10 cellular contexts compared by ENCODE assay signal in genomic region chr2:75481041-75481836, GRCh38.
A peak's percentile ranks its signal among the peaks of the same experiment; 100 is the strongest.
DNase-seq lines count a peak whose midpoint lies in the region; ATAC-seq and TF ChIP-seq lines count a peak whose summit lies in the region.
"Had no signal": no experiment of that assay in that cellular context is flagged by ENCODE, and none has a peak within 500 bp of the region (broad histone marks: within the 10 kb centered on the region; RNA-seq: fewer than 3 reads in every experiment).

No MANE protein-coding gene starts in this region.

- H3K27me3 Mint-ChIP-seq in natural killer cell (ENCODE audit: low read depth in 2 of 2) (peaks cover 5 to 6% of the 10 kb centered on the region in 2 donors), T-helper 17 cell (peaks cover 25% of the 10 kb centered on the region)

- DNase-seq in ELR (ENCODE audit: low read depth) (peak; percentile 50), NB4 (ENCODE audit: low read depth) (peak; percentile 9), right lobe of liver (no peak), natural killer cell (no peak), T-helper 17 cell (no peak), middle frontal gyrus (ENCODE audit: extremely low spot score, low spot score) (no peak)
- DNase-seq: gastrocnemius medialis, sigmoid colon had no signal

- no peaks in the 10 kb centered on the region for H3K36me3 ChIP-seq in right lobe of liver
- H3K36me3 ChIP-seq: gastrocnemius medialis, sigmoid colon had no signal

- ATAC-seq in right lobe of liver (peak; percentile 90 to 95 (median 92)), natural killer cell (no peak), GM18519 (IDR thresholded peaks at IDR 0.05; ENCODE audit: low FRiP score, unreplicated experiment) (no peak), T-helper 17 cell (no peak)
- ATAC-seq: gastrocnemius medialis had no signal

- peak; percentile 6 for TF ChIP-seq CTCF in NB4 (IDR thresholded peaks at IDR 0.05; ENCODE audit: low read depth, low read length)
- TF ChIP-seq CTCF in WI38 (IDR thresholded peaks at IDR 0.05; ENCODE audit: low read depth, low read length): peak; percentile 44
- peak; percentile 29 to 49 (median 47) for TF ChIP-seq CTCF in right lobe of liver (IDR thresholded peaks at IDR 0.05)
- TF ChIP-seq CTCF in natural killer cell (IDR thresholded peaks at IDR 0.05): no peak

- no peak overlapping the region for H3K27ac ChIP-seq in right lobe of liver
- H3K27ac ChIP-seq: gastrocnemius medialis, sigmoid colon had no signal

- no peak overlapping the region for H3K4me3 ChIP-seq in NB4 (ENCODE audit: low read depth, low read length)
- no peak overlapping the region for H3K4me3 ChIP-seq in WI38 (ENCODE audit: low read depth, low read length)
- H3K4me3 ChIP-seq in right lobe of liver: no peak overlapping the region
- H3K4me3 ChIP-seq: gastrocnemius medialis, sigmoid colon had no signal

- no peaks in the 10 kb centered on the region for H3K27me3 ChIP-seq in right lobe of liver
- H3K27me3 ChIP-seq: gastrocnemius medialis, sigmoid colon had no signal

- H3K4me1 Mint-ChIP-seq in natural killer cell: no peaks in the 10 kb centered on the region
- no peaks in the 10 kb centered on the region for H3K4me1 Mint-ChIP-seq in T-helper 17 cell

- TF ChIP-seq POLR2A in NB4 (IDR thresholded peaks at IDR 0.05; ENCODE audit: extremely low read depth, insufficient read length): no peak
- no peak for TF ChIP-seq POLR2A in right lobe of liver (IDR thresholded peaks at IDR 0.05)

- H3K9me3 ChIP-seq in right lobe of liver (no peaks in the 10 kb centered on the region), T-helper 17 cell (ENCODE audit: control insufficient read depth, low read length, poor library complexity, severe bottlenecking) (no peaks in the 10 kb centered on the region)
- H3K9me3 ChIP-seq: gastrocnemius medialis, sigmoid colon had no signal

- peaks cover 0 to 10% (median 0%) of the 10 kb centered on the region in 4 donors for H3K4me1 ChIP-seq in right lobe of liver
- H3K4me1 ChIP-seq: gastrocnemius medialis, sigmoid colon had no signal

- intact Hi-C loops in right lobe of liver (cut with DNase I): no loop called here
- intact Hi-C loops in natural killer cell (cut with micrococcal nuclease): no loop called here

- H3K27ac Mint-ChIP-seq in natural killer cell (no peak overlapping the region), T-helper 17 cell (no peak overlapping the region)

- H3K4me3 Mint-ChIP-seq in natural killer cell: no peak overlapping the region
- H3K4me3 Mint-ChIP-seq in T-helper 17 cell: no peak overlapping the region

- WGBS in right lobe of liver (ENCODE audit: insufficient coverage, low coverage, low lambda C conversion rate, missing lambda C conversion rate): 15% methylated on average over 6 of the region's 6 CpGs

- H3K9me3 Mint-ChIP-seq in natural killer cell: peaks cover 0 to 2% of the 10 kb centered on the region in 2 donors

- H3K36me3 Mint-ChIP-seq in natural killer cell (no peaks in the 10 kb centered on the region), T-helper 17 cell (ENCODE audit: low read depth) (peaks cover 2% of the 10 kb centered on the region)

Comparison
In these comparisons a context has a peak if more than half of its experiments do, and no peak if none do; other contexts are left out.
1. DNase-seq: peak in ELR (single experiment) and NB4 (single experiment); none in right lobe of liver (0 of 3), natural killer cell (single experiment), T-helper 17 cell (0 of 3) and middle frontal gyrus (single experiment).
2. ATAC-seq: peak in right lobe of liver (4 of 4); none in natural killer cell (0 of 3), GM18519 (single experiment) and T-helper 17 cell (single experiment).